ENCODE assay signal across 1 cellular context in genomic region chr6:82084324-82084920, GRCh38.
TF ChIP-seq lines count a peak whose summit lies in the region.

No MANE protein-coding gene starts in this region.

TF ChIP-seq in HepG2, 621 proteins besides CTCF, POLR2A, EP300 and RAD21 (continued from another document and continues in another):
- TF ChIP-seq EED (CRISPR knock-in tag; IDR thresholded peaks at IDR 0.05) = no peak
- no peak for TF ChIP-seq ZNF589 (CRISPR knock-in tag; conservative IDR thresholded peaks at IDR 0.05)
- TF ChIP-seq PAWR (CRISPR knock-in tag; IDR thresholded peaks at IDR 0.05; ENCODE audit: borderline replicate concordance) = no peak
- TF ChIP-seq NBN (conservative IDR thresholded peaks at IDR 0.05) = no peak
- no peak for TF ChIP-seq ETS1 (CRISPR knock-in tag; IDR thresholded peaks at IDR 0.05)
- TF ChIP-seq SAP130 (CRISPR knock-in tag; IDR thresholded peaks at IDR 0.05; ENCODE audit: low read depth) = peak; percentile 41; the same call in 1 of the 2 replicates
- TF ChIP-seq GZF1 (CRISPR knock-in tag; IDR thresholded peaks at IDR 0.05) = no peak
- TF ChIP-seq ZNF496 (CRISPR knock-in tag; IDR thresholded peaks at IDR 0.05; ENCODE audit: insufficient replicate concordance) = no peak
- no peak for TF ChIP-seq CBX1 (IDR thresholded peaks at IDR 0.05; ENCODE audit: low read depth)
- no peak for TF ChIP-seq FUBP1 (CRISPR knock-in tag; IDR thresholded peaks at IDR 0.05; ENCODE audit: borderline replicate concordance)
- no peak for TF ChIP-seq ZNF431 (CRISPR knock-in tag; IDR thresholded peaks at IDR 0.05; ENCODE audit: borderline replicate concordance, low read depth)
- TF ChIP-seq HNRNPK (IDR thresholded peaks at IDR 0.05; ENCODE audit: low read depth, low read length, poor library complexity, severe bottlenecking) = no peak
- TF ChIP-seq ZNF784 (CRISPR knock-in tag; IDR thresholded peaks at IDR 0.05; ENCODE audit: borderline replicate concordance) = no peak
- TF ChIP-seq ZNF749 (CRISPR knock-in tag; IDR thresholded peaks at IDR 0.05; ENCODE audit: borderline replicate concordance) = no peak
- no peak for TF ChIP-seq ATF7-NPFF (CRISPR knock-in tag; IDR thresholded peaks at IDR 0.05; ENCODE audit: low read depth)
- TF ChIP-seq CHD4 (IDR thresholded peaks at IDR 0.05; ENCODE audit: borderline replicate concordance, low read length) = no peak; the same call in 1 of the 2 replicates
- no peak; the same call in 1 of the 2 replicates for TF ChIP-seq ZNF567 (CRISPR knock-in tag; IDR thresholded peaks at IDR 0.05; ENCODE audit: borderline replicate concordance)
- TF ChIP-seq ZNF260 (CRISPR knock-in tag; IDR thresholded peaks at IDR 0.05; ENCODE audit: borderline replicate concordance, low read depth) = no peak
- TF ChIP-seq ELK4 (CRISPR knock-in tag; IDR thresholded peaks at IDR 0.05; ENCODE audit: borderline replicate concordance) = no peak
- no peak for TF ChIP-seq ZNF329 (CRISPR knock-in tag; IDR thresholded peaks at IDR 0.05; ENCODE audit: low read depth)
- 0 out of 2 replicates have a peak, but pooled peaks have one; percentile 52 for TF ChIP-seq TFAP4 (IDR thresholded peaks at IDR 0.05; ENCODE audit: borderline replicate concordance, low read depth)
- TF ChIP-seq ZBED4 (CRISPR knock-in tag; IDR thresholded peaks at IDR 0.05; ENCODE audit: borderline replicate concordance) = no peak
- peak; percentile 83 for TF ChIP-seq GATAD2A (CRISPR knock-in tag; IDR thresholded peaks at IDR 0.05)
- no peak for TF ChIP-seq TFDP2 (CRISPR knock-in tag; IDR thresholded peaks at IDR 0.05)
- TF ChIP-seq LBX2 (CRISPR knock-in tag; IDR thresholded peaks at IDR 0.05; ENCODE audit: borderline replicate concordance) = no peak
- no peak for TF ChIP-seq CENPX (CRISPR knock-in tag; IDR thresholded peaks at IDR 0.05)
- no peak for TF ChIP-seq XBP1 (CRISPR knock-in tag; IDR thresholded peaks at IDR 0.05)
- 0 out of 2 replicates have a peak, but pooled peaks have one; percentile 26 for TF ChIP-seq NAIF1 (CRISPR knock-in tag; IDR thresholded peaks at IDR 0.05; ENCODE audit: borderline replicate concordance)
- TF ChIP-seq ZNF777 (CRISPR knock-in tag; IDR thresholded peaks at IDR 0.05) = no peak
- no peak for TF ChIP-seq PAF1 (CRISPR knock-in tag; IDR thresholded peaks at IDR 0.05)
- TF ChIP-seq STAG1 (CRISPR knock-in tag; IDR thresholded peaks at IDR 0.05) = no peak
- peak; percentile 79; the same call in 1 of the 2 replicates for TF ChIP-seq MED1 (CRISPR knock-in tag; IDR thresholded peaks at IDR 0.05)
- no peak for TF ChIP-seq SIN3B (IDR thresholded peaks at IDR 0.05; ENCODE audit: low read length)
- TF ChIP-seq THAP9 (CRISPR knock-in tag; IDR thresholded peaks at IDR 0.05; ENCODE audit: borderline replicate concordance) = no peak
- TF ChIP-seq AGO2 (optimal IDR thresholded peaks at IDR 0.05; ENCODE audit: low read depth, low read length) = no peak
- TF ChIP-seq ZNF580 (CRISPR knock-in tag; IDR thresholded peaks at IDR 0.05; ENCODE audit: borderline replicate concordance, low read depth) = no peak
- TF ChIP-seq KAT2B (IDR thresholded peaks at IDR 0.05; ENCODE audit: borderline replicate concordance, low read depth, low read length) = no peak
- no peak; the same call in 1 of the 2 replicates for TF ChIP-seq MIER2 (CRISPR knock-in tag; IDR thresholded peaks at IDR 0.05)
- TF ChIP-seq PPARG (CRISPR knock-in tag; conservative IDR thresholded peaks at IDR 0.05) = peak; percentile 61; the same call in 1 of the 2 replicates
- peak; percentile 59; the same call in 1 of the 2 replicates for TF ChIP-seq HMG20A (CRISPR knock-in tag; IDR thresholded peaks at IDR 0.05; ENCODE audit: borderline replicate concordance)
- TF ChIP-seq SOX6 (IDR thresholded peaks at IDR 0.05) = no peak
- peak; percentile 92 for TF ChIP-seq SOX6 (CRISPR knock-in tag; IDR thresholded peaks at IDR 0.05)
- no peak for TF ChIP-seq SP140L (CRISPR knock-in tag; IDR thresholded peaks at IDR 0.05; ENCODE audit: borderline replicate concordance)
- TF ChIP-seq ATF2 (CRISPR knock-in tag; IDR thresholded peaks at IDR 0.05) = peak; percentile 25; the same call in 1 of the 2 replicates
- no peak for TF ChIP-seq ZNF274 (CRISPR knock-in tag; IDR thresholded peaks at IDR 0.05)
- TF ChIP-seq ZBTB1 (CRISPR knock-in tag; IDR thresholded peaks at IDR 0.05; ENCODE audit: borderline replicate concordance) = no peak
- TF ChIP-seq SP4 (CRISPR knock-in tag; IDR thresholded peaks at IDR 0.05) = no peak
- no peak for TF ChIP-seq RFX1 (IDR thresholded peaks at IDR 0.05)
- no peak for TF ChIP-seq KDM1A (CRISPR knock-in tag; IDR thresholded peaks at IDR 0.05)
- TF ChIP-seq THAP8 (CRISPR knock-in tag; IDR thresholded peaks at IDR 0.05; ENCODE audit: borderline replicate concordance) = no peak
- no peak for TF ChIP-seq ZSCAN9 (CRISPR knock-in tag; IDR thresholded peaks at IDR 0.05; ENCODE audit: borderline replicate concordance)
- TF ChIP-seq SRY (CRISPR knock-in tag; IDR thresholded peaks at IDR 0.05) = no peak
- TF ChIP-seq RXRB (CRISPR knock-in tag; IDR thresholded peaks at IDR 0.05; ENCODE audit: borderline replicate concordance) = peak; percentile 46; the same call in 1 of the 2 replicates
